8 cellular contexts compared by ENCODE assay signal in genomic region chrX:102517331-102517730, GRCh38. TPM values are rescaled to one million over a fixed set of nuclear protein-coding genes. Genes with fewer than 3 reads are reported as not detected.
A peak's percentile ranks its signal among the peaks of the same experiment; 100 is the strongest.
DNase-seq lines count a peak whose midpoint lies in the region; ATAC-seq, FAIRE-seq and TF ChIP-seq lines count a peak whose summit lies in the region.

No MANE protein-coding gene starts in this region.

- peak; percentile 62 for ATAC-seq in K562
- no peak for ATAC-seq in GM18870 (IDR thresholded peaks at IDR 0.05; ENCODE audit: unreplicated experiment)

- H3K4me1 Mint-ChIP-seq in osteocyte (ENCODE audit: unreplicated experiment), result no peaks in the 10 kb centered on the region

- CTCF ChIA-PET in K562 (lab: Yijun Ruan, JAX; ENCODE audit: low intra/inter-chr PET ratio), result no interaction called here

- peaks cover 3% of the 10 kb centered on the region for H3K27me3 Mint-ChIP-seq in osteocyte (ENCODE audit: unreplicated experiment)

- H3K36me3 Mint-ChIP-seq in osteocyte (ENCODE audit: unreplicated experiment), result no peaks in the 10 kb centered on the region

- no peak for TF ChIP-seq EP300 in K562 (IDR thresholded peaks at IDR 0.05; ENCODE audit: low read length)

- H3K4me3 Mint-ChIP-seq in osteocyte (ENCODE audit: unreplicated experiment), result no peak overlapping the region

- no peaks in the 10 kb centered on the region for H3K79me2 ChIP-seq in K562 (ENCODE audit: control insufficient read depth, insufficient read depth, low read length)

- BruUV-seq in K562 (replicated peaks; lab: Mats Ljungman, UMichigan), result no TSS peak

- FAIRE-seq in K562 (lab: Jason Lieb, UNC), result no peak

- 1% methylated on average over 7 of the region's 7 CpGs for WGBS in K562 (ENCODE audit: insufficient coverage, low coverage, missing lambda C conversion rate)

- no peaks in the 10 kb centered on the region for H3K36me3 ChIP-seq in K562 (ENCODE audit: control insufficient read depth, insufficient read depth, low read length)

- H3K9me3 Mint-ChIP-seq in osteocyte (ENCODE audit: unreplicated experiment), result peaks cover 5% of the 10 kb centered on the region

- DNase-seq in GM03348 (ENCODE audit: low spot score) (peak; percentile 3), NCI-H146 treated with DMSO at 0.1 percent for 48 hours (lab: John Stamatoyannopoulos, UW; ENCODE audit: unreplicated experiment) (peak; percentile 8), K562 (ENCODE audit: extremely low read depth in 1 of 4, low spot score in 3 of 4) (peak in 1 of 4 experiments; percentile 6), osteocyte (ENCODE audit: extremely low spot score, unreplicated experiment) (no peak), NK-92 (lab: John Stamatoyannopoulos, UW; ENCODE audit: unreplicated experiment) (no peak)
- no peak for DNase-seq in effector CD4-positive, alpha-beta T cell
- DNase-seq in activated effector memory CD4-positive, alpha-beta T cell treated with anti-CD3 and anti-CD28 coated beads, Interleukin-2, amount 50 U/mL, for 16 hours, result no peak

- POLR2A ChIA-PET in K562 (lab: Yijun Ruan, JAX), result no interaction called here

- TF ChIP-seq RAD21 in K562 (CRISPR knock-in tag; conservative IDR thresholded peaks at IDR 0.05 in 1 of 2, IDR thresholded peaks at IDR 0.05 in 1 of 2), result peak in 1 of 2 experiments; percentile 38; a peak in 2 of 4 replicates

- no peaks in the 10 kb centered on the region for H4K20me1 ChIP-seq in K562 (replicated peaks; ENCODE audit: control insufficient read depth, insufficient read depth, low read length)

- in situ Hi-C loops in K562 (cut with MboI), result no loop called here

- H3K9me1 ChIP-seq in K562 (ENCODE audit: control insufficient read depth, insufficient read depth, low read length), result no peaks in the 10 kb centered on the region

- peaks cover 2 to 7% of the 10 kb centered on the region in 2 experiments; a peak in 3 of 5 replicates for H3K27me3 ChIP-seq in K562 (ENCODE audit: control insufficient read depth in 2 of 2, insufficient read depth in 2 of 2, low read length in 2 of 2)

- H3K27ac ChIP-seq in K562 (ENCODE audit: extremely low read depth, low read depth, low read length), result no peak overlapping the region

- no peak overlapping the region for H3K27ac Mint-ChIP-seq in osteocyte (ENCODE audit: unreplicated experiment)

- TF ChIP-seq CTCF in K562 (IDR thresholded peaks at IDR 0.05 in 2 of 3, conservative IDR thresholded peaks at IDR 0.05 in 1 of 3; ENCODE audit: insufficient read depth in 2 of 3, low read depth in 1 of 3, low read length in 3 of 3) (0 out of 6 replicates have a peak, but pooled peaks of 1 of the 3 experiments have one; percentile 21), osteocyte (IDR thresholded peaks at IDR 0.05) (peak; percentile 45)

- H3K9ac ChIP-seq in K562 (ENCODE audit: insufficient read depth in 1 of 2, low read depth in 2 of 2, low read length in 2 of 2), result no peak overlapping the region

- H3K9me3 ChIP-seq in K562 (replicated peaks; ENCODE audit: control insufficient read depth, insufficient read depth, low read depth, low read length), result no peaks in the 10 kb centered on the region

- H3K4me2 ChIP-seq in K562 (ENCODE audit: insufficient read depth, low read length), result 0 out of 2 replicates have a peak overlapping the region, but pooled peaks have one; percentile 23

- H2AFZ ChIP-seq in K562 (ENCODE audit: low read depth, low read length), result no peak overlapping the region

- no peak for TF ChIP-seq POLR2A in K562 (conservative IDR thresholded peaks at IDR 0.05)

- H3K4me3 ChIP-seq in K562, result no peak overlapping the region

- peaks cover 0 to 6% of the 10 kb centered on the region in 2 experiments; a peak in 2 of 5 replicates for H3K4me1 ChIP-seq in K562 (replicated peaks in 1 of 2; ENCODE audit: control insufficient read depth in 2 of 2, insufficient read depth in 2 of 2, low read length in 2 of 2)

- intact Hi-C loops in K562 (cut with micrococcal nuclease), result no loop called here

TF ChIP-seq in K562, 482 proteins besides CTCF, POLR2A, EP300 and RAD21 (continues in another document):
- no peak for TF ChIP-seq NR1H2 (CRISPR knock-in tag; IDR thresholded peaks at IDR 0.05)
- no peak for TF ChIP-seq ZNF212 (CRISPR knock-in tag; IDR thresholded peaks at IDR 0.05)
- no peak for TF ChIP-seq CREM (IDR thresholded peaks at IDR 0.05; ENCODE audit: low read depth)
- no peak for TF ChIP-seq ELF2 (CRISPR knock-in tag; IDR thresholded peaks at IDR 0.05)
- TF ChIP-seq NR2C2 (CRISPR knock-in tag; IDR thresholded peaks at IDR 0.05), result no peak
- TF ChIP-seq NR2C2 (tag; IDR thresholded peaks at IDR 0.05), result no peak
- no peak for TF ChIP-seq SRSF1 (IDR thresholded peaks at IDR 0.05; ENCODE audit: low read depth, low read length)
- no peak for TF ChIP-seq TAF1 (IDR thresholded peaks at IDR 0.05; ENCODE audit: control insufficient read depth, extremely low read depth, insufficient read depth, low read length, severe bottlenecking)
- no peak for TF ChIP-seq BCLAF1 (IDR thresholded peaks at IDR 0.05; ENCODE audit: borderline replicate concordance in 1 of 2, control insufficient read depth in 1 of 2, low read depth in 2 of 2, low read length in 1 of 2)
- TF ChIP-seq ZSCAN32 (CRISPR knock-in tag; IDR thresholded peaks at IDR 0.05), result no peak

RNA-seq across cellular contexts. Expression of gene TMSB15A, which starts 0.8 kb away (rescaled TPM):
- total RNA-seq in K562 (2011; cell fraction: chromatin; rRNA removed; ENCODE audit: low replicate concordance), result not detected in 2 replicates
- not detected in 2 replicates for total RNA-seq in K562 (2011; cell fraction: nucleolus; rRNA removed)
- not detected in 2 replicates for total RNA-seq in K562 (2011; cell fraction: nucleoplasm; rRNA removed)
- 0.49 and 1.1 TPM in 2 replicates for total RNA-seq in K562 (2014; rRNA removed)
- total RNA-seq in K562 (2014; rRNA removed; fragmentation: Illumina TruSeq; extraction: Trizol), result 0.91 and 1.2 TPM in 2 replicates
- total RNA-seq in K562 (2015; rRNA removed; fragmentation: Illumina TruSeq; extraction: Trizol), result 0.54 and 0.87 TPM in 2 replicates
- total RNA-seq in K562 (2021), result 0.49 TPM in 1 of 2 replicates, not detected in the other
- 0.61 and 1.6 TPM in 2 replicates for polyA plus RNA-seq in K562 (2011; rRNA removed)
- polyA plus RNA-seq in K562 (2011; cell fraction: cytosol; rRNA removed), result 0.28 and 0.59 TPM in 2 replicates
- polyA plus RNA-seq in K562 (2011; cell fraction: nucleus; rRNA removed), result 0.23 and 0.25 TPM in 2 replicates
- polyA plus RNA-seq in K562 (2012), result 0.53 and 1.6 TPM in 2 replicates
- polyA plus RNA-seq in K562 (2014; fragmentation: Illumina TruSeq; extraction: Trizol), result 0.78 and 1.1 TPM in 2 replicates
- polyA plus RNA-seq in K562 (2014; fragmentation: Nextera tagmentation; extraction: Ambion mirVana), result 1 to 10 TPM; 1.2 to 1.6 TPM
- polyA plus RNA-seq in K562 (2014; rRNA removed), result 0.39 and 0.85 TPM in 2 replicates
- not detected in 2 replicates for polyA minus RNA-seq in K562 (2011; rRNA and poly(A)+ RNA removed)
- not detected in 2 replicates for polyA minus RNA-seq in K562 (2011; cell fraction: cytosol; rRNA and poly(A)+ RNA removed)
- not detected in 2 replicates for polyA minus RNA-seq in K562 (2011; cell fraction: nucleus; rRNA and poly(A)+ RNA removed)
- 5.9 and 6.6 TPM in 2 replicates for total RNA-seq in osteocyte

RNA-seq across cellular contexts. Expression of gene TCP11X2, which starts 45.7 kb away (rescaled TPM):
- total RNA-seq in K562 (2011; cell fraction: chromatin; rRNA removed; ENCODE audit: low replicate concordance), result not detected in 2 replicates
- total RNA-seq in K562 (2011; cell fraction: nucleolus; rRNA removed), result not detected in 2 replicates
- not detected in 2 replicates for total RNA-seq in K562 (2011; cell fraction: nucleoplasm; rRNA removed)
- total RNA-seq in K562 (2014; rRNA removed), result not detected in 2 replicates
- not detected in 2 replicates for total RNA-seq in K562 (2014; rRNA removed; fragmentation: Illumina TruSeq; extraction: Trizol)
- not detected in 2 replicates for total RNA-seq in K562 (2015; rRNA removed; fragmentation: Illumina TruSeq; extraction: Trizol)
- not detected in 2 replicates for total RNA-seq in K562 (2021)
- polyA plus RNA-seq in K562 (2011; rRNA removed), result not detected in 2 replicates
- not detected in 2 replicates for polyA plus RNA-seq in K562 (2011; cell fraction: cytosol; rRNA removed)
- polyA plus RNA-seq in K562 (2011; cell fraction: nucleus; rRNA removed), result not detected in 2 replicates
- not detected in 2 replicates for polyA plus RNA-seq in K562 (2012)
- not detected in 2 replicates for polyA plus RNA-seq in K562 (2014; fragmentation: Illumina TruSeq; extraction: Trizol)
- polyA plus RNA-seq in K562 (2014; fragmentation: Nextera tagmentation; extraction: Ambion mirVana), result not detected
- not detected in 2 replicates for polyA plus RNA-seq in K562 (2014; rRNA removed)
- polyA minus RNA-seq in K562 (2011; rRNA and poly(A)+ RNA removed), result not detected in 2 replicates
- not detected in 2 replicates for polyA minus RNA-seq in K562 (2011; cell fraction: cytosol; rRNA and poly(A)+ RNA removed)
- not detected in 2 replicates for polyA minus RNA-seq in K562 (2011; cell fraction: nucleus; rRNA and poly(A)+ RNA removed)
- total RNA-seq in osteocyte, result not detected in 2 replicates

Comparison
In these comparisons a context has a peak if more than half of its experiments do, and no peak if none do; other contexts are left out.
1. DNase-seq: peak in GM03348 (single experiment) and NCI-H146 treated with DMSO at 0.1 percent for 48 hours (single experiment); none in osteocyte (single experiment), effector CD4-positive, alpha-beta T cell (single experiment), activated effector memory CD4-positive, alpha-beta T cell treated with anti-CD3 and anti-CD28 coated beads, Interleukin-2, amount 50 U/mL, for 16 hours (single experiment) and NK-92 (single experiment).